ENCODE assay signal across 8 cellular contexts in the genomic region with DNA sequence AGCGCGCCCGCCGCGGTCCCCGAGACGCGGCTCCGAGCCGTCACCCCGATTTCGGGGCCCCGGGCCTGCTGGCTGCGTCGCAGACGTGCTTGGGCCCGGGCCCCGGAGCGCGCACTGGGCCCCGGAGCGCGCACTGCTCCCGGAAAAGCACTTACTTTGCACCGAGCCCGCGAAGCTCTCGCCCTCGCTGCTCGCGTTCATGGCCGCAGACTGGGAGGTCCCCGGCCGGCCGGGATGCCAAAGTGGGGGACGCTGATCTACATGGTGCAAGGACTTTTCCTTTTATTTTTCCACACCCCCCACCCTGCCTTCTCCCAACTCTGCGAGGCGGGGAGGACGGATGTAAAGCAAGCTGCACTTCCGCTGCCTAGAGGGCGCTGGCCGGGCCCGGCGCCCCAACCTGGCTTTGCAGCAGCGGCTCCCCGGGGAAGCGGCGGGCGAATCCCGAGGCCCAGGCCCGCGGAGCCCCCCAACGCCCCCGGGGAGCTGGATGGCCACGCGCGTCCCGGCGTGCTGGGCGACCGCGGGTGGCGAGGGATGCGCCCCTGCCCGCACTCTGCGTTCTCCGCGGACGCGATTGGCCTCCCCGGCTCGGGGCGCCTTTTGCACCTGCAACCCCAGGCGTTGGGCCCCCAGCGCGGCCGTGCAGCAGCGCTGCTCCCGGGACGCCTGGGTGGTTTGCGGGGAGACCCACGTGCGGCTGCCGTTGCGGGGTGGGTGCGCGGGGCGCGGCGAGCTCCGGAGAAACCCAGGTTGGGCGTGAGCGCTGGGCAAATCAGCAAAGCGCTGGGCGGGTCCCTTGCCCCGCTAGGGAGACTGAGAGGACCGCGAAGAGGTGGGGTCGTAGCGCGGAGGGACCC. TPM values are rescaled to one million over a fixed set of nuclear protein-coding genes. Genes with fewer than 3 reads are reported as not detected.
A peak's percentile ranks its signal among the peaks of the same experiment; 100 is the strongest.
DNase-seq lines count a peak whose midpoint lies in the region; ATAC-seq and TF ChIP-seq lines count a peak whose summit lies in the region.

TSS of gene ZFP64 (minus strand) at position 344 of the 860 bp plus-strand sequence. CDS start at position 201, 143 bp downstream.

- H3K4me1 Mint-ChIP-seq in dendritic cell treated with granulocyte-macrophage colony-stimulating factor and Interleukin-4, amounts not matched to agents 40 ng/mL and 50 ng/mL, for 4 days (ENCODE audit: low read depth), result peaks cover 20% of the 10 kb centered on the region

- H3K4me3 ChIP-seq in liver (ENCODE audit: low read depth in 1 of 3, low read length in 3 of 3), result peak within 1 kb of the TSS; percentile 70 to 95 (median 86)

- H3K36me3 ChIP-seq in liver (ENCODE audit: control insufficient read depth in 4 of 4, insufficient read depth in 3 of 4, low read depth in 1 of 4, low read length in 3 of 4), result peaks cover 0 to 1% (median under 1%) of the 10 kb centered on the region in 4 donors

- H3K27me3 Mint-ChIP-seq in dendritic cell treated with granulocyte-macrophage colony-stimulating factor and Interleukin-4, amounts not matched to agents 40 ng/mL and 50 ng/mL, for 4 days, result no peaks in the 10 kb centered on the region

- WGBS in liver, result under 1% methylated on average over 101 of the region's 101 CpGs

- TF ChIP-seq CTCF in liver (IDR thresholded peaks at IDR 0.05; ENCODE audit: low read depth, low read length, missing input control), result peak; percentile 25

- peak in 1 of 2 donors; percentile 11 for TF ChIP-seq RAD21 in liver (IDR thresholded peaks at IDR 0.05)

- no peaks in the 10 kb centered on the region for H3K9me3 ChIP-seq in liver (ENCODE audit: control insufficient read depth in 4 of 4, low read length in 3 of 4)

- H3K9ac ChIP-seq in liver (ENCODE audit: low read depth in 1 of 2, low read length in 2 of 2), result peak within 1 kb of the TSS in 1 of 2 donors; percentile 69

- H3K9me3 Mint-ChIP-seq in dendritic cell treated with granulocyte-macrophage colony-stimulating factor and Interleukin-4, amounts not matched to agents 40 ng/mL and 50 ng/mL, for 4 days, result no peaks in the 10 kb centered on the region

- peak within 1 kb of the TSS; percentile 80 to 95 for H3K27ac ChIP-seq in liver (ENCODE audit: low read depth in 1 of 2, low read length in 2 of 2)

- H3K27me3 ChIP-seq in liver (ENCODE audit: control insufficient read depth in 4 of 4, insufficient read depth in 4 of 4, low read length in 3 of 4), result no peaks in the 10 kb centered on the region

- intact Hi-C loops in dendritic cell treated with granulocyte-macrophage colony-stimulating factor and Interleukin-4, amounts not matched to agents 40 ng/mL and 50 ng/mL, for 4 days (cut with micrococcal nuclease), result no loop called here

- H3K4me3 Mint-ChIP-seq in dendritic cell treated with granulocyte-macrophage colony-stimulating factor and Interleukin-4, amounts not matched to agents 40 ng/mL and 50 ng/mL, for 4 days, result peak within 1 kb of the TSS; percentile 91

- peaks cover 11% of the 10 kb centered on the region for H3K36me3 Mint-ChIP-seq in dendritic cell treated with granulocyte-macrophage colony-stimulating factor and Interleukin-4, amounts not matched to agents 40 ng/mL and 50 ng/mL, for 4 days (ENCODE audit: low read depth)

- peak; percentile 79 for ATAC-seq in HG03175 (IDR thresholded peaks at IDR 0.05; ENCODE audit: unreplicated experiment)

- peaks cover 5 to 17% (median 11%) of the 10 kb centered on the region in 4 donors for H3K4me1 ChIP-seq in liver (ENCODE audit: control insufficient read depth in 4 of 4, insufficient read depth in 4 of 4, low read length in 3 of 4)

- peak; percentile 79 for TF ChIP-seq POLR2A in GM18951 (IDR thresholded peaks at IDR 0.05; ENCODE audit: extremely low read depth, insufficient read depth, insufficient read length)

- H3K27ac Mint-ChIP-seq in dendritic cell treated with granulocyte-macrophage colony-stimulating factor and Interleukin-4, amounts not matched to agents 40 ng/mL and 50 ng/mL, for 4 days, result peak within 1 kb of the TSS; percentile 88

- in situ Hi-C loops in GM18951 (cut with MboI; ENCODE audit: low sequenced_read_pairs, unreplicated experiment), result no loop called here

- DNase-seq in Ammon's horn (ENCODE audit: low spot score) (peak; percentile 90), NCI-H460 (ENCODE audit: extremely low read depth, low read depth) (peak; percentile 72)
- DNase-seq in activated CD4-positive, alpha-beta T cell treated with anti-CD3 and anti-CD28 coated beads, Interleukin-2, amount 50 U/mL, for 1 hour, result peak; percentile 63
- DNase-seq in stimulated activated CD4-positive, alpha-beta T cell treated with anti-CD3 and anti-CD28 coated beads, Interleukin-4, amount 100 ng/mL, for 1 hour, result peak; percentile 72

TF ChIP-seq in liver, 16 proteins besides CTCF, POLR2A, EP300 and RAD21:
- TF ChIP-seq GABPA (IDR thresholded peaks at IDR 0.05 in 1 of 2, conservative IDR thresholded peaks at IDR 0.05 in 1 of 2) (peak; percentile 60 to 80), YY1 (IDR thresholded peaks at IDR 0.05) (peak; percentile 50), RXRA (IDR thresholded peaks at IDR 0.05) (no peak)

RNA-seq across cellular contexts. Expression of gene ZFP64, which starts in this region (rescaled TPM):
- total RNA-seq in NCI-H460 (2014; rRNA removed; shearing (Covaris generic)), result 27.6 and 35.9 TPM in 2 replicates
- 30.2 and 34.6 TPM in 2 replicates for polyA plus RNA-seq in NCI-H460 (2014; cell fraction: nucleus; rRNA removed)
- 1 to 10 TPM; 3.2 to 6.3 TPM for total RNA-seq in liver
- polyA plus RNA-seq in liver, result 1 to 10 TPM; 4.4 to 5.3 TPM

Comparison
In these comparisons a context has a peak if more than half of its experiments do, and no peak if none do; other contexts are left out.
1. Peak in every context shown above with its lines: DNase-seq, ATAC-seq, H3K4me3 ChIP-seq and H3K27ac ChIP-seq.